In genomic region chr11:3040881-3041280, GRCh38 we compare ENCODE assay signal across 25 cellular contexts. TPM values are rescaled to one million over a fixed set of nuclear protein-coding genes. Genes with fewer than 3 reads are reported as not detected.
DNase-seq lines count a peak whose midpoint lies in the region; ATAC-seq lines count a peak whose summit lies in the region.
"Had no signal": no experiment of that assay in that cellular context is flagged by ENCODE, and none has a peak within 500 bp of the region (broad histone marks: within the 10 kb centered on the region; RNA-seq: fewer than 3 reads in every experiment).

No MANE protein-coding gene starts in this region.

- peaks cover 20% of the 10 kb centered on the region for H3K79me1 ChIP-seq in neuronal stem cell (ENCODE audit: low read depth, low read length)

- no peak overlapping the region for H4K8ac ChIP-seq in neuronal stem cell (ENCODE audit: low read depth, low read length)

- no peak overlapping the region for H3K4me2 ChIP-seq in neuronal stem cell (ENCODE audit: insufficient read depth, low read length, poor library complexity, severe bottlenecking)
- H3K4me2 ChIP-seq: GM23338, PC-9 had no signal

- H2AFZ ChIP-seq in neuronal stem cell (ENCODE audit: low read length) = no peak overlapping the region
- H2AFZ ChIP-seq: GM23338, PC-9 had no signal

- no peak overlapping the region for H3K14ac ChIP-seq in neuronal stem cell (ENCODE audit: low read length)

- no peak for DNase-seq in CD4-positive, CD25-positive, alpha-beta regulatory T cell
- no peak for DNase-seq in T-helper 17 cell
- DNase-seq in neuronal stem cell (ENCODE audit: low spot score) = no peak
- DNase-seq in stimulated activated naive B cell treated with anti-CD40 and anti-IgM and Interleukin-4, amounts not matched to agents 10 μg/mL and 1 μg/mL and 100 μg/mL, for 72 hours = no peak
- DNase-seq in NCI-H2029 treated with DMSO at 0.1 percent for 48 hours (lab: John Stamatoyannopoulos, UW) = no peak
- DNase-seq in amniotic stem cell (lab: John Stamatoyannopoulos, UW) = no peak
- no peak for DNase-seq in SK-N-DZ (ENCODE audit: low spot score)
- DNase-seq: DMS 273 treated with DMSO at 0.1 percent for 48 hours, DMS79, EL, GDM1, H9, KBM-7, MV-4-11, NCI-H1105, NCI-H1436 treated with DMSO at 0.1 percent for 48 hours, NCI-H1930, NCI-H446, NCI-H526, PC-9, SJCRH30 had no signal

- no peak overlapping the region for H2AK5ac ChIP-seq in neuronal stem cell (ENCODE audit: low read depth, low read length)

- H3K23ac ChIP-seq in neuronal stem cell (ENCODE audit: low read depth, low read length, poor library complexity) = no peak overlapping the region

- no peak overlapping the region for H3K4me3 ChIP-seq in CD4-positive, CD25-positive, alpha-beta regulatory T cell (ENCODE audit: low read depth, low read length)
- H3K4me3 ChIP-seq in neuronal stem cell (ENCODE audit: low read length in 2 of 2) = no peak overlapping the region
- H3K4me3 ChIP-seq: GM12878, GM23338, PC-9, SJCRH30 had no signal

- H3K27ac Mint-ChIP-seq in CD4-positive, CD25-positive, alpha-beta regulatory T cell = peak overlapping the region in 2 of 3 donors; percentile 53 to 80
- peak overlapping the region; percentile 45 for H3K27ac Mint-ChIP-seq in T-helper 17 cell
- H3K27ac Mint-ChIP-seq in stimulated activated naive B cell treated with anti-CD40 and anti-IgM and Interleukin-4, amounts not matched to agents 10 μg/mL and 1 μg/mL and 100 μg/mL, for 72 hours = peak overlapping the region; percentile 7
- H3K27ac Mint-ChIP-seq: GM23338, H9 had no signal

- H3K4me1 ChIP-seq in CD4-positive, CD25-positive, alpha-beta regulatory T cell (ENCODE audit: control insufficient read depth, insufficient read depth, low read length, poor library complexity, severe bottlenecking) = no peaks in the 10 kb centered on the region
- peaks cover 0 to 2% of the 10 kb centered on the region in 2 donors for H3K4me1 ChIP-seq in neuronal stem cell (ENCODE audit: control insufficient read depth in 2 of 2, insufficient read depth in 1 of 2, low read depth in 1 of 2, low read length in 2 of 2)
- H3K4me1 ChIP-seq: SJCRH30 had no signal

- H2BK15ac ChIP-seq in neuronal stem cell (ENCODE audit: low read length) = no peak overlapping the region

- no peak overlapping the region for H3K4ac ChIP-seq in neuronal stem cell (ENCODE audit: low read length)

- H3K9ac ChIP-seq in neuronal stem cell (ENCODE audit: low read depth, low read length, poor library complexity) = peak overlapping the region; percentile 39

- H3K36me3 ChIP-seq in CD4-positive, CD25-positive, alpha-beta regulatory T cell (ENCODE audit: control insufficient read depth, insufficient read depth, low read length) = peaks cover 75% of the 10 kb centered on the region
- H3K36me3 ChIP-seq in neuronal stem cell (replicated peaks in 1 of 2; ENCODE audit: control insufficient read depth in 2 of 2, insufficient read depth in 2 of 2, low read length in 2 of 2) = peaks cover 33 to 90% of the 10 kb centered on the region in 2 donors

- H3K9me3 ChIP-seq in CD4-positive, CD25-positive, alpha-beta regulatory T cell (ENCODE audit: control insufficient read depth in 2 of 2, low read length in 2 of 2) = no peaks in the 10 kb centered on the region
- H3K9me3 ChIP-seq in T-helper 17 cell (ENCODE audit: control insufficient read depth, low read length, poor library complexity, severe bottlenecking) (no peaks in the 10 kb centered on the region), neuronal stem cell (replicated peaks in 1 of 2; ENCODE audit: control insufficient read depth in 2 of 2, insufficient read depth in 1 of 2, low read depth in 1 of 2, low read length in 2 of 2) (no peaks in the 10 kb centered on the region)
- H3K9me3 ChIP-seq: SJCRH30 had no signal

- H4K91ac ChIP-seq in neuronal stem cell (ENCODE audit: low read depth, low read length, poor library complexity) = no peak overlapping the region

- peaks cover 36% of the 10 kb centered on the region for H3K36me3 Mint-ChIP-seq in CD4-positive, CD25-positive, alpha-beta regulatory T cell
- H3K36me3 Mint-ChIP-seq in T-helper 17 cell (ENCODE audit: low read depth) = no peaks in the 10 kb centered on the region
- H3K36me3 Mint-ChIP-seq in stimulated activated naive B cell treated with anti-CD40 and anti-IgM and Interleukin-4, amounts not matched to agents 10 μg/mL and 1 μg/mL and 100 μg/mL, for 72 hours = peaks cover 38 to 58% of the 10 kb centered on the region in 2 donors

- no peaks in the 10 kb centered on the region for H3K9me3 Mint-ChIP-seq in CD4-positive, CD25-positive, alpha-beta regulatory T cell
- no peaks in the 10 kb centered on the region for H3K9me3 Mint-ChIP-seq in stimulated activated naive B cell treated with anti-CD40 and anti-IgM and Interleukin-4, amounts not matched to agents 10 μg/mL and 1 μg/mL and 100 μg/mL, for 72 hours
- H3K9me3 Mint-ChIP-seq: CD8-positive, alpha-beta memory T cell; GM23338; H9 had no signal

- H2BK120ac ChIP-seq in neuronal stem cell (ENCODE audit: low read depth, low read length) = no peak overlapping the region

- no peak overlapping the region for H3K18ac ChIP-seq in neuronal stem cell (ENCODE audit: low read length)

- H2BK5ac ChIP-seq in neuronal stem cell (ENCODE audit: low read length) = no peak overlapping the region

- no peak overlapping the region for H3K4me3 Mint-ChIP-seq in CD4-positive, CD25-positive, alpha-beta regulatory T cell
- no peak overlapping the region for H3K4me3 Mint-ChIP-seq in T-helper 17 cell
- H3K4me3 Mint-ChIP-seq in stimulated activated naive B cell treated with anti-CD40 and anti-IgM and Interleukin-4, amounts not matched to agents 10 μg/mL and 1 μg/mL and 100 μg/mL, for 72 hours = no peak overlapping the region
- H3K4me3 Mint-ChIP-seq: CD8-positive, alpha-beta memory T cell; GM23338; H9 had no signal

- no peak for ATAC-seq in CD4-positive, CD25-positive, alpha-beta regulatory T cell (ENCODE audit: low read depth in 2 of 2)
- no peak for ATAC-seq in T-helper 17 cell
- no peak for ATAC-seq in stimulated activated naive B cell treated with anti-CD40 and anti-IgM and Interleukin-4, amounts not matched to agents 10 μg/mL and 1 μg/mL and 100 μg/mL, for 72 hours (replicated peaks)
- ATAC-seq: GM12878, GM23338 had no signal

- no CpG with 5 or more reads among the region's 9 CpGs for WGBS in neuronal stem cell (ENCODE audit: extremely low coverage in 2 of 2, insufficient read length in 2 of 2, insufficient replicate concordance in 1 of 2), 2 donors

- no peak overlapping the region for H3K27ac ChIP-seq in CD4-positive, CD25-positive, alpha-beta regulatory T cell (ENCODE audit: insufficient read depth, low read length, poor library complexity, severe bottlenecking)
- no peak overlapping the region for H3K27ac ChIP-seq in neuronal stem cell (replicated peaks; ENCODE audit: low read length)
- H3K27ac ChIP-seq: C4-2B, PC-9, SJCRH30 had no signal

- H3K4me1 Mint-ChIP-seq in CD4-positive, CD25-positive, alpha-beta regulatory T cell = peaks cover 0 to 32% (median 8%) of the 10 kb centered on the region in 4 donors
- peaks cover 29% of the 10 kb centered on the region for H3K4me1 Mint-ChIP-seq in T-helper 17 cell
- H3K4me1 Mint-ChIP-seq in stimulated activated naive B cell treated with anti-CD40 and anti-IgM and Interleukin-4, amounts not matched to agents 10 μg/mL and 1 μg/mL and 100 μg/mL, for 72 hours = peaks cover 20 to 35% of the 10 kb centered on the region in 2 donors

- no peaks in the 10 kb centered on the region for H3K27me3 Mint-ChIP-seq in CD4-positive, CD25-positive, alpha-beta regulatory T cell
- H3K27me3 Mint-ChIP-seq in T-helper 17 cell = no peaks in the 10 kb centered on the region
- H3K27me3 Mint-ChIP-seq in stimulated activated naive B cell treated with anti-CD40 and anti-IgM and Interleukin-4, amounts not matched to agents 10 μg/mL and 1 μg/mL and 100 μg/mL, for 72 hours = no peaks in the 10 kb centered on the region
- H3K27me3 Mint-ChIP-seq: CD8-positive, alpha-beta memory T cell had no signal

- no peaks in the 10 kb centered on the region for H3K27me3 ChIP-seq in CD4-positive, CD25-positive, alpha-beta regulatory T cell (ENCODE audit: control insufficient read depth, insufficient read depth, low read length)
- H3K27me3 ChIP-seq in neuronal stem cell (ENCODE audit: control insufficient read depth in 3 of 3, insufficient read depth in 3 of 3, low read depth in 1 of 3, low read length in 3 of 3) = no peaks in the 10 kb centered on the region
- H3K27me3 ChIP-seq: SJCRH30 had no signal

- no peak overlapping the region for H2BK12ac ChIP-seq in neuronal stem cell (ENCODE audit: low read length)

RNA-seq across cellular contexts. Expression of gene CARS1, which starts 16.3 kb away (rescaled TPM):
- 58.0 TPM for total RNA-seq in CD4-positive, CD25-positive, alpha-beta regulatory T cell
- polyA plus RNA-seq in CD4-positive, CD25-positive, alpha-beta regulatory T cell = 10 to 100 TPM; 39.6 to 49.3 (median 42.5) TPM
- 10 to 100 TPM; 41.4 to 52.0 TPM for total RNA-seq in T-helper 17 cell
- 21.3 TPM for polyA plus RNA-seq in neuronal stem cell (2013, experiment 1 of 2)
- polyA plus RNA-seq in neuronal stem cell (2013, experiment 2 of 2) = 20.1 TPM
- 41.4 and 43.6 TPM in 2 replicates for polyA plus RNA-seq in SK-N-DZ (2014; cell fraction: cytosol; rRNA removed)
- 103 and 108 TPM in 2 replicates for polyA plus RNA-seq in SK-N-DZ (2014; cell fraction: nucleus; rRNA removed)

RNA-seq across cellular contexts. Expression of gene NAP1L4, which starts 48.8 kb away (rescaled TPM):
- 351 TPM for total RNA-seq in CD4-positive, CD25-positive, alpha-beta regulatory T cell
- polyA plus RNA-seq in CD4-positive, CD25-positive, alpha-beta regulatory T cell = 100 to 1,000 TPM; 210 to 266 (median 227) TPM
- total RNA-seq in T-helper 17 cell = 100 to 1,000 TPM; 229 to 275 TPM
- 113 TPM for polyA plus RNA-seq in neuronal stem cell (2013, experiment 1 of 2)
- polyA plus RNA-seq in neuronal stem cell (2013, experiment 2 of 2) = 107 TPM
- 173 and 181 TPM in 2 replicates for polyA plus RNA-seq in SK-N-DZ (2014; cell fraction: cytosol; rRNA removed)
- polyA plus RNA-seq in SK-N-DZ (2014; cell fraction: nucleus; rRNA removed) = 198 and 215 TPM in 2 replicates

Comparison
In these comparisons a context has a peak if more than half of its experiments do, and no peak if none do; other contexts are left out.
1. H3K27ac Mint-ChIP-seq: peak in every context shown above with its lines; median percentile 66 in CD4-positive, CD25-positive, alpha-beta regulatory T cell; 45 in T-helper 17 cell; 7 in stimulated activated naive B cell treated with anti-CD40 and anti-IgM and Interleukin-4, amounts not matched to agents 10 μg/mL and 1 μg/mL and 100 μg/mL, for 72 hours.